ENCODE assay signal across 31 cellular contexts in the genomic region with DNA sequence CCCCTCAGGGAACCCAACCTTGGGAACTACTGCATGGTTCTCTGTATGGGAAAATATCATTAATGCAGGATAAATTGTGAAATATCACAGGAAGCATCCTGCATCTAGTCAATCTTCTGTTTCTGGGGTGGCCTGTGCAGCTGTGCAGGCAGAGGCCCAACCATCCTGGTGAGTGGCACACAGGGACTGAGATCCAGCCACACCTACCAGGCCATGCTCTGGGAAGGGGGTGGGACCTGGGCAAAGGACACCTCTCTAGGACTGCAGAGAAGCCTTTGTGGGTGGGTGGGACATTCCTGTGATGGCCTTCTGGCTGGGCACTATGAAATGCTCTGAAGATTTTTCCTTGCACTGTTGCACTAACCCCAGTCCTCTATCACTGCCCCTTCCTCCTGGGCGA. TPM values are rescaled to one million over a fixed set of nuclear protein-coding genes. Genes with fewer than 3 reads are reported as not detected.
"Had no signal": no experiment of that assay in that cellular context is flagged by ENCODE, and none has a peak within 500 bp of the region (broad histone marks: within the 10 kb centered on the region; RNA-seq: fewer than 3 reads in every experiment).

No MANE protein-coding gene starts in this region.

- H2AFZ ChIP-seq: parathyroid adenoma had no signal

- H3K4me1 Mint-ChIP-seq: natural killer cell had no signal

- DNase-seq: cerebellar nuclear complex; dorsolateral prefrontal cortex; effector CD4-positive, alpha-beta T cell; foreskin keratinocyte; glutamatergic neuron; heart right ventricle; hippocampal formation; immature natural killer cell; kidney; natural killer cell; stimulated activated CD4-positive, alpha-beta T cell treated with anti-CD3 and anti-CD28 coated beads, Interleukin-2, amount 100 ng/mL, for 24 hours; stimulated activated CD4-positive, alpha-beta T cell treated with anti-CD3 and anti-CD28 coated beads, Interleukin-4, amount 100 ng/mL, for 24 hours; stimulated activated naive CD4-positive, alpha-beta T cell treated with Interleukin-2 at 50 U/mL for 16 hours; substantia nigra; testis; tibial artery; upper lobe of left lung; uterus had no signal

- H3K4me3 ChIP-seq: dorsolateral prefrontal cortex, esophagus muscularis mucosa, gastroesophageal sphincter, heart right ventricle, lung, prostate gland, right atrium auricular region, testis, tibial artery, upper lobe of left lung, uterus had no signal

- H3K9ac ChIP-seq: parathyroid adenoma had no signal

- H3K27me3 ChIP-seq: dorsolateral prefrontal cortex, esophagus muscularis mucosa, foreskin keratinocyte, gastroesophageal sphincter, heart right ventricle, right atrium auricular region, testis, tibial artery, upper lobe of left lung, uterus had no signal

- H3K27ac Mint-ChIP-seq: immature natural killer cell; memory B cell; natural killer cell; stimulated activated effector memory CD8-positive, alpha-beta T cell treated with anti-CD3 and anti-CD28 coated beads, Interleukin-12 subunit alpha, Interleukin-12 subunit beta, amount 100 ng/mL, for 72 hours had no signal

- ATAC-seq: foreskin keratinocyte; gastroesophageal sphincter; left lobe of liver; natural killer cell; sciatic nerve; stimulated activated effector memory CD8-positive, alpha-beta T cell treated with anti-CD3 and anti-CD28 coated beads, Interleukin-12 subunit alpha, Interleukin-12 subunit beta, amount 100 ng/mL, for 72 hours had no signal

- H3K4me3 Mint-ChIP-seq: immature natural killer cell; memory B cell; natural killer cell; stimulated activated effector memory CD8-positive, alpha-beta T cell treated with anti-CD3 and anti-CD28 coated beads, Interleukin-12 subunit alpha, Interleukin-12 subunit beta, amount 100 ng/mL, for 72 hours had no signal

- H3K27ac ChIP-seq: dorsolateral prefrontal cortex, epithelial cell of prostate, esophagus muscularis mucosa, foreskin keratinocyte, gastroesophageal sphincter, heart right ventricle, parathyroid adenoma, prostate gland, right atrium auricular region, testis, tibial artery, upper lobe of left lung, uterus had no signal

- H3K9me3 ChIP-seq: prostate gland, right atrium auricular region, testis, tibial artery, uterus had no signal

- H3K36me3 ChIP-seq: gastroesophageal sphincter, prostate gland, right atrium auricular region, tibial artery, upper lobe of left lung, uterus had no signal

- H3K79me2 ChIP-seq: parathyroid adenoma had no signal

- H3K27me3 Mint-ChIP-seq: memory B cell had no signal

- H3K4me1 ChIP-seq: esophagus muscularis mucosa, gastroesophageal sphincter, heart right ventricle, parathyroid adenoma, prostate gland, right atrium auricular region, testis, tibial artery, upper lobe of left lung, uterus had no signal

RNA-seq across cellular contexts. Expression of a gene that starts 26.8 kb away (rescaled TPM):
- polyA plus RNA-seq: foreskin keratinocyte, neural cell had no signal

RNA-seq across cellular contexts. Expression of a gene that starts 30.9 kb away (rescaled TPM):
- polyA plus RNA-seq: fibroblast of lung, foreskin keratinocyte, immature natural killer cell, neural cell had no signal
